Comparison of ENCODE assay signal across 2 cellular contexts in genomic region chr16:28602515-28602914, GRCh38. TPM values are rescaled to one million over a fixed set of nuclear protein-coding genes. Genes with fewer than 3 reads are reported as not detected.
"Had no signal": no experiment of that assay in that cellular context is flagged by ENCODE, and none has a peak within 500 bp of the region (broad histone marks: within the 10 kb centered on the region; RNA-seq: fewer than 3 reads in every experiment).

No MANE protein-coding gene starts in this region.

RNA-seq across cellular contexts. Expression of gene SULT1A2, which starts 5.7 kb away (rescaled TPM):
- total RNA-seq: bronchial epithelial cell had no signal

RNA-seq across cellular contexts. Expression of gene NPIPB8, which starts 35.4 kb away (rescaled TPM):
- total RNA-seq: bronchial epithelial cell, Right ventricle myocardium superior had no signal
